10 cellular contexts compared by ENCODE assay signal in the genomic region with DNA sequence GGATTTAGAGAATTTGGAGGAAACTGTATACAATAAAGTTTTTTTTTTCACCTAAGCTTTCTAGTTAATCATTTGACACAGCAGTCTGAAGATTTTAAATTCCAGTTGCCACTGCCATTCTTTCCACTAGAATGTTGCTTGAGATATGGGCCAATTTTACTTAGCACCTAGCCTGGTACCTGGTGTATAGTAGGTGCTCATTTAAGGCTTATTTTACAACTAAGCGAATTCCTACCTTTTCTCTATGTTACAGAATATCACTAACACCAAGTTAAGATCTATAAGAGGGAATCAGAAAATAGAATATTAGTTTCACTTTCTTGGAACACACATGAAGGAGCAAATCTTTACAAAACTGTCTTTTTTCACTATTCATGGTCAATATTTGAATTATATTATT. TPM values are rescaled to one million over a fixed set of nuclear protein-coding genes. Genes with fewer than 3 reads are reported as not detected.
"Had no signal": no experiment of that assay in that cellular context is flagged by ENCODE, and none has a peak within 500 bp of the region (broad histone marks: within the 10 kb centered on the region; RNA-seq: fewer than 3 reads in every experiment).

No MANE protein-coding gene starts in this region.

- H3K4me2 ChIP-seq: KMS-11 had no signal

- H3K4me1 Mint-ChIP-seq: IgD-negative memory B cell had no signal

- H3K27ac Mint-ChIP-seq: IgD-negative memory B cell had no signal

- H3K9ac ChIP-seq: KMS-11 had no signal

- FAIRE-seq: HepG2, HTR-8/SVneo had no signal

- H3K36me3 Mint-ChIP-seq: IgD-negative memory B cell had no signal

- DNase-seq: IMR-90, Karpas-422, KBM-7, KG1 had no signal

- H3K4me3 Mint-ChIP-seq: IgD-negative memory B cell had no signal

- H3K27me3 Mint-ChIP-seq: IgD-negative memory B cell had no signal

- H3K27ac ChIP-seq: HL-60, KMS-11 had no signal

- ATAC-seq: HepG2 had no signal

RNA-seq across cellular contexts. Expression of a gene that starts 3.2 kb away (rescaled TPM):
- total RNA-seq: HepG2, HT-29, IMR-90 had no signal
- polyA plus RNA-seq: IgD-negative memory B cell, IMR-90 had no signal
